21 cellular contexts compared by ENCODE assay signal in genomic region chr7:35676211-35676610, GRCh38. TPM values are rescaled to one million over a fixed set of nuclear protein-coding genes. Genes with fewer than 3 reads are reported as not detected.
DNase-seq lines count a peak whose midpoint lies in the region; ATAC-seq, FAIRE-seq and TF ChIP-seq lines count a peak whose summit lies in the region.
"Had no signal": no experiment of that assay in that cellular context is flagged by ENCODE, and none has a peak within 500 bp of the region (broad histone marks: within the 10 kb centered on the region; RNA-seq: fewer than 3 reads in every experiment).

No MANE protein-coding gene starts in this region.

- 48% methylated on average over 1 of the region's 1 CpG for WGBS in GM12878 (ENCODE audit: insufficient coverage, insufficient replicate concordance, low lambda C conversion rate, missing lambda C conversion rate)

- TF ChIP-seq EP300 in GM12878 (IDR thresholded peaks at IDR 0.05; ENCODE audit: borderline replicate concordance in 1 of 2, control insufficient read depth in 1 of 2, low read depth in 2 of 2, low read length in 2 of 2), result no peak

- peaks cover 11% of the 10 kb centered on the region for H3K4me1 ChIP-seq in Loucy (ENCODE audit: insufficient read depth, low read length, poor library complexity, severe bottlenecking)
- H3K4me1 ChIP-seq in GM12878 (ENCODE audit: control insufficient read depth, insufficient read depth, low read length), result peaks cover 1% of the 10 kb centered on the region; the same call in 1 of the 2 replicates

- H3K4me2 ChIP-seq in Loucy (ENCODE audit: low read depth, low read length, poor library complexity, severe bottlenecking) (no peak overlapping the region), GM12878 (ENCODE audit: control insufficient read depth, insufficient read depth) (no peak overlapping the region)

- H3K4me3 Mint-ChIP-seq in osteocyte (ENCODE audit: unreplicated experiment), result no peak overlapping the region
- H3K4me3 Mint-ChIP-seq: CD4-positive, alpha-beta T cell had no signal

- H3K9me2 ChIP-seq in Loucy (replicated peaks; ENCODE audit: low read depth, low read length), result no peaks in the 10 kb centered on the region

- TF ChIP-seq POLR2A in GM12878 (IDR thresholded peaks at IDR 0.05; ENCODE audit: low read depth, low read length), result no peak

- H3K79me2 ChIP-seq in Loucy (ENCODE audit: insufficient read depth, low read length) (peaks cover 73% of the 10 kb centered on the region), GM12878 (ENCODE audit: control insufficient read depth, insufficient read depth, low read length) (peaks cover 5% of the 10 kb centered on the region)

- in situ Hi-C loops in GM12878 (cut with MboI), result no loop called here

- CTCF ChIA-PET in GM12878 (lab: Yijun Ruan, JAX), result interaction anchor here (0.6 to 2.1 kb wide), 6 partner anchors 10 to 230 kb away, joined by 3 to 6 read pairs (median 3); no protein-coding TSS in a partner anchor

- H3K9me3 ChIP-seq in Loucy (ENCODE audit: insufficient read depth, low read depth, low read length), result no peaks in the 10 kb centered on the region
- H3K9me3 ChIP-seq in GM12878 (replicated peaks; ENCODE audit: control insufficient read depth, insufficient read depth, low read length), result no peaks in the 10 kb centered on the region
- H3K9me3 ChIP-seq: ascending aorta, HAP-1, heart left ventricle, left ventricle myocardium inferior, testis had no signal

- RAD21 ChIA-PET in GM12878 (lab: Charles Lee; ENCODE audit: unreplicated experiment), result interaction anchor here (1.1 to 1.4 kb wide), 4 partner anchors 31 to 231 kb away, joined by 3 to 4 read pairs (median 4); no protein-coding TSS in a partner anchor

- BruUV-seq in GM12878 (replicated peaks; lab: Mats Ljungman, UMichigan), result no TSS peak

- peak; percentile 43 to 50 for DNase-seq in AML-193 (lab: John Stamatoyannopoulos, UW)
- no peak for DNase-seq in GM12878 (ENCODE audit: low read depth, low spot score)
- DNase-seq in NK-92 (lab: John Stamatoyannopoulos, UW; ENCODE audit: unreplicated experiment), result no peak
- DNase-seq in osteocyte (ENCODE audit: extremely low spot score, unreplicated experiment), result no peak
- DNase-seq in GM19238 (ENCODE audit: insufficient read length, low spot score), result no peak
- no peak for DNase-seq in NCI-H2171 (lab: John Stamatoyannopoulos, UW)
- DNase-seq: activated naive CD4-positive, alpha-beta T cell treated with Interleukin-2 at 50 U/mL for 16 hours; CD4-positive, alpha-beta T cell; effector memory CD4-positive, alpha-beta T cell; GF-D8; heart left ventricle; immature natural killer cell; left ventricle myocardium inferior; NCI-H345; SW 1271; testis had no signal

- H3K36me3 ChIP-seq in Loucy (ENCODE audit: insufficient read depth, low read length) (no peaks in the 10 kb centered on the region; the same call in 1 of the 2 replicates), GM12878 (ENCODE audit: control insufficient read depth in 2 of 2, insufficient read depth in 2 of 2, low read length in 1 of 2) (no peaks in the 10 kb centered on the region)
- H3K36me3 ChIP-seq: ascending aorta, HAP-1, left ventricle myocardium inferior had no signal

- H2AFZ ChIP-seq in Loucy (ENCODE audit: low read length), result no peak overlapping the region
- H2AFZ ChIP-seq in GM12878 (ENCODE audit: control insufficient read depth, low read depth, low read length), result no peak overlapping the region

- SMC1A ChIA-PET in GM12878 (lab: Charles Lee; ENCODE audit: uncharacterized antibody, unreplicated experiment), result interaction anchor here (0.6 to 3.8 kb wide), 7 partner anchors 10 to 412 kb away, joined by 3 to 13 read pairs (median 3); no protein-coding TSS in a partner anchor

- H4K20me1 ChIP-seq in Loucy (ENCODE audit: insufficient read depth, low read length, poor library complexity, severe bottlenecking) (peaks cover 22% of the 10 kb centered on the region), GM12878 (ENCODE audit: control insufficient read depth, insufficient read depth) (no peaks in the 10 kb centered on the region)

- H3K36me3 Mint-ChIP-seq in osteocyte (ENCODE audit: unreplicated experiment), result peaks cover 7% of the 10 kb centered on the region

- peaks cover 26% of the 10 kb centered on the region for H3K4me1 Mint-ChIP-seq in osteocyte (ENCODE audit: unreplicated experiment)

- H3K27me3 Mint-ChIP-seq in osteocyte (ENCODE audit: unreplicated experiment), result no peaks in the 10 kb centered on the region
- H3K27me3 Mint-ChIP-seq: CD4-positive, alpha-beta T cell had no signal

- intact Hi-C loops in GM12878 (cut with micrococcal nuclease; ENCODE audit: unreplicated experiment), result no loop called here

- TF ChIP-seq CTCF in GM12873 (IDR thresholded peaks at IDR 0.05; ENCODE audit: insufficient read depth, low read depth, low read length, missing control alignments) (peak; percentile 21), Loucy (conservative IDR thresholded peaks at IDR 0.05; ENCODE audit: low read length) (peak; percentile 59), GM12878 (IDR thresholded peaks at IDR 0.05 in 2 of 3, conservative IDR thresholded peaks at IDR 0.05 in 1 of 3; ENCODE audit: control insufficient read depth in 2 of 3, extremely low read depth in 1 of 3, insufficient read depth in 1 of 3, low read depth in 3 of 3, low read length in 3 of 3) (peak in 2 of 3 experiments; percentile 17 to 21; a peak in 3 of 6 replicates), osteocyte (IDR thresholded peaks at IDR 0.05) (no peak)

- ATAC-seq in GM12878, result peak; percentile 62
- ATAC-seq: heart left ventricle had no signal

- no peaks in the 10 kb centered on the region for H3F3A ChIP-seq in Loucy (ENCODE audit: low read depth)

- no peaks in the 10 kb centered on the region for H3K9me3 Mint-ChIP-seq in osteocyte (ENCODE audit: unreplicated experiment)
- H3K9me3 Mint-ChIP-seq: CD4-positive, alpha-beta T cell; immature natural killer cell had no signal

- peak; percentile 25; the same call in 1 of the 2 replicates for TF ChIP-seq RAD21 in GM12878 (IDR thresholded peaks at IDR 0.05; ENCODE audit: insufficient read depth, low read depth, low read length)

- H3K27me3 ChIP-seq in Loucy (ENCODE audit: insufficient read depth, low read length, poor library complexity, severe bottlenecking) (no peaks in the 10 kb centered on the region), GM12878 (replicated peaks in 1 of 2; ENCODE audit: control insufficient read depth in 2 of 2, insufficient read depth in 2 of 2, low read length in 1 of 2) (no peaks in the 10 kb centered on the region)
- H3K27me3 ChIP-seq: ascending aorta, heart left ventricle, testis had no signal

- H3K4me3 ChIP-seq in Loucy (ENCODE audit: low read length, poor library complexity, severe bottlenecking), result no peak overlapping the region
- no peak overlapping the region for H3K4me3 ChIP-seq in GM12878
- H3K4me3 ChIP-seq: ascending aorta, HAP-1, heart left ventricle, left ventricle myocardium inferior, testis had no signal

- no peak overlapping the region for H3K27ac Mint-ChIP-seq in osteocyte (ENCODE audit: unreplicated experiment)
- H3K27ac Mint-ChIP-seq: CD4-positive, alpha-beta T cell had no signal

- no peak for FAIRE-seq in GM12878 (lab: Jason Lieb, UNC)

- POLR2A ChIA-PET in GM12878 (lab: Charles Lee), result interaction anchor here (1.1 kb wide), 1 partner anchor 19 kb away, joined by 4 read pairs; the partner anchor contains the start of gene HERPUD2

- no peak overlapping the region for H3K27ac ChIP-seq in GM12878 (ENCODE audit: control insufficient read depth, insufficient read depth)
- H3K27ac ChIP-seq: ascending aorta, heart left ventricle, left ventricle myocardium inferior, testis, VCaP had no signal

- no peak overlapping the region for H3K9ac ChIP-seq in Loucy (ENCODE audit: low read depth, low read length, poor library complexity, severe bottlenecking)
- H3K9ac ChIP-seq in GM12878 (ENCODE audit: control insufficient read depth, insufficient read depth, low read length), result no peak overlapping the region

RNA-seq across cellular contexts. Expression of gene HERPUD2, which starts 18.7 kb away (rescaled TPM):
- total RNA-seq in GM12878 (2013; cell fraction: nucleolus; rRNA removed), result 31.4 and 31.7 TPM in 2 replicates
- total RNA-seq in GM12878 (2014; rRNA removed) (14.2 and 15.0 TPM in 2 replicates), GM12878 (2014; rRNA removed; fragmentation: Illumina TruSeq; extraction: Trizol) (12.2 and 12.3 TPM in 2 replicates), GM12878 (2021) (13.0 and 13.3 TPM in 2 replicates), osteocyte (31.8 and 34.8 TPM in 2 replicates)
- 7.0 TPM for polyA plus RNA-seq in GM12878 (2011; ENCODE audit: low read depth)
- polyA plus RNA-seq in GM12878 (2011; rRNA removed) (48.6 and 69.6 TPM in 2 replicates), GM12878 (2014; fragmentation: Illumina TruSeq; extraction: Trizol) (18.7 and 19.4 TPM in 2 replicates), GM12878 (2014; fragmentation: Nextera tagmentation; extraction: Ambion mirVana) (1 to 10 TPM; 4.7 to 6.8 TPM), GM12878 (2014; rRNA removed) (14.4 TPM in 2 replicates), GM12878 (2016; fragmentation: Nextera tagmentation; extraction: Ambion mirVana) (10 to 100 TPM; 13.7 to 15.2 TPM)
- polyA plus RNA-seq in GM12878 (2011; cell fraction: cytosol; rRNA removed), result 58.5 and 63.7 TPM in 2 replicates
- polyA plus RNA-seq in GM12878 (2011; cell fraction: nucleus; rRNA removed), result 22.7 and 30.8 TPM in 2 replicates
- polyA plus RNA-seq in GM12878 (2012), result 9.0 and 13.7 TPM in 2 replicates
- polyA minus RNA-seq in GM12878 (2011; rRNA and poly(A)+ RNA removed), result 89.5 and 97.7 TPM in 2 replicates
- 22.2 and 25.8 TPM in 2 replicates for polyA minus RNA-seq in GM12878 (2011; cell fraction: cytosol; rRNA and poly(A)+ RNA removed)
- 44.2 and 67.9 TPM in 2 replicates for polyA minus RNA-seq in GM12878 (2011; cell fraction: nucleus; rRNA and poly(A)+ RNA removed)

Comparison
In these comparisons a context has a peak if more than half of its experiments do, and no peak if none do; other contexts are left out.
1. DNase-seq: peak in AML-193 (2 of 2); none in GM12878 (single experiment), NK-92 (single experiment), osteocyte (single experiment), GM19238 (single experiment) and NCI-H2171 (single experiment).